In genomic region chr1:86339014-86339413, GRCh38 we compare ENCODE assay signal across 21 cellular contexts.
"Had no signal": no experiment of that assay in that cellular context is flagged by ENCODE, and none has a peak within 500 bp of the region (broad histone marks: within the 10 kb centered on the region; RNA-seq: fewer than 3 reads in every experiment).

No MANE protein-coding gene starts in this region.

- DNase-seq: activated CD4-positive, alpha-beta memory T cell treated with anti-CD3 and anti-CD28 coated beads, Interleukin-2, amount 10 ng/mL, durations not matched to agents 7 days and 5 days; activated CD4-positive, alpha-beta T cell treated with anti-CD3 and anti-CD28 coated beads for 36 hours; activated CD4-positive, alpha-beta T cell treated with anti-CD3 and anti-CD28 coated beads, Interleukin-2, amount 50 U/mL, for 1 hour; activated gamma-delta T cell; activated naive CD4-positive, alpha-beta T cell treated with anti-CD3 and anti-CD28 coated beads for 36 hours; activated T-cell treated with anti-CD3 and anti-CD28 coated beads for 4 hours; activated T-cell treated with anti-CD3 and anti-CD28 coated beads, Interleukin-2, amount 50 U/mL, for 48 hours; cerebellar nuclear complex; Karpas-422; NCI-H1105 treated with DMSO at 0.1 percent for 48 hours; NCI-H146; NCI-H187 treated with DMSO at 0.1 percent for 48 hours; NCI-H2081 treated with DMSO at 0.1 percent for 48 hours; NCI-H446; NCI-H524; PC-3; T-helper 2 cell; T1000 had no signal

- FAIRE-seq: TTC549 had no signal

- ATAC-seq: activated CD4-positive, alpha-beta T cell treated with anti-CD3 and anti-CD28 coated beads for 36 hours; activated T-helper 17 cell treated with anti-CD3 and anti-CD28 coated beads, Interleukin-2, amount 50 U/mL, for 72 hours; PC-3; T-cell had no signal
